In genomic region chr4:110108960-110109359, GRCh38 we compare ENCODE assay signal across 18 cellular contexts.
"Had no signal": no experiment of that assay in that cellular context is flagged by ENCODE, and none has a peak within 500 bp of the region (broad histone marks: within the 10 kb centered on the region; RNA-seq: fewer than 3 reads in every experiment).

No MANE protein-coding gene starts in this region.

- H3K9me3 ChIP-seq: colonic mucosa, heart left ventricle, mucosa of descending colon, neutrophil, spleen, tibial nerve had no signal

- H3K27ac Mint-ChIP-seq: naive thymus-derived CD8-positive, alpha-beta T cell; stimulated activated memory B cell treated with anti-CD40 and anti-IgM and Interleukin-4, amounts not matched to agents 10 μg/mL and 1 μg/mL and 100 μg/mL, for 72 hours; stimulated activated naive CD8-positive, alpha-beta T cell treated with anti-CD3 and anti-CD28 coated beads, Interleukin-15, Interleukin-2, amounts not matched to agents 100 ng/mL and 50 ng/mL, for 24 hours had no signal

- H3K36me3 Mint-ChIP-seq: stimulated activated memory B cell treated with anti-CD40 and anti-IgM and Interleukin-4, amounts not matched to agents 10 μg/mL and 1 μg/mL and 100 μg/mL, for 72 hours had no signal

- H3K4me3 Mint-ChIP-seq: naive thymus-derived CD8-positive, alpha-beta T cell; stimulated activated memory B cell treated with anti-CD40 and anti-IgM and Interleukin-4, amounts not matched to agents 10 μg/mL and 1 μg/mL and 100 μg/mL, for 72 hours; stimulated activated naive CD8-positive, alpha-beta T cell treated with anti-CD3 and anti-CD28 coated beads, Interleukin-15, Interleukin-2, amounts not matched to agents 100 ng/mL and 50 ng/mL, for 24 hours had no signal

- H3K4me1 ChIP-seq: colonic mucosa, tibial nerve had no signal

- H3K27me3 Mint-ChIP-seq: naive thymus-derived CD8-positive, alpha-beta T cell; stimulated activated memory B cell treated with anti-CD40 and anti-IgM and Interleukin-4, amounts not matched to agents 10 μg/mL and 1 μg/mL and 100 μg/mL, for 72 hours; stimulated activated naive CD8-positive, alpha-beta T cell treated with anti-CD3 and anti-CD28 coated beads, Interleukin-15, Interleukin-2, amounts not matched to agents 100 ng/mL and 50 ng/mL, for 24 hours had no signal

- H3K36me3 ChIP-seq: colonic mucosa, heart left ventricle, neutrophil, spleen had no signal

- H3K9me3 Mint-ChIP-seq: naive thymus-derived CD8-positive, alpha-beta T cell; stimulated activated memory B cell treated with anti-CD40 and anti-IgM and Interleukin-4, amounts not matched to agents 10 μg/mL and 1 μg/mL and 100 μg/mL, for 72 hours; stimulated activated naive CD8-positive, alpha-beta T cell treated with anti-CD3 and anti-CD28 coated beads, Interleukin-15, Interleukin-2, amounts not matched to agents 100 ng/mL and 50 ng/mL, for 24 hours had no signal

- DNase-seq: colonic mucosa; effector CD8-positive, alpha-beta T cell; heart left ventricle; hippocampal formation; kidney glomerular epithelial cell; mesendoderm; mucosa of descending colon; naive thymus-derived CD8-positive, alpha-beta T cell; posterior cingulate gyrus; spleen; stimulated activated CD4-positive, alpha-beta T cell treated with anti-CD3 and anti-CD28 coated beads, Interleukin-15, amount 100 ng/mL, for 24 hours; stimulated activated CD4-positive, alpha-beta T cell treated with anti-CD3 and anti-CD28 coated beads, Interleukin-1b, Interleukin-23, amount 100 ng/mL, for 48 hours; stimulated activated CD4-positive, alpha-beta T cell treated with anti-CD3 and anti-CD28 coated beads, Interleukin-4, amount 100 ng/mL, for 24 hours had no signal

- H3K4me1 Mint-ChIP-seq: naive thymus-derived CD8-positive, alpha-beta T cell had no signal

- H3K4me3 ChIP-seq: colonic mucosa, heart left ventricle, mucosa of descending colon, spleen, tibial nerve had no signal

- ATAC-seq: heart left ventricle; naive thymus-derived CD8-positive, alpha-beta T cell; sciatic nerve had no signal

- H3K27me3 ChIP-seq: colonic mucosa, heart left ventricle, neutrophil, spleen, tibial nerve had no signal

- H3K27ac ChIP-seq: colonic mucosa, heart left ventricle, neutrophil, spleen, tibial nerve had no signal
